Comparison of ENCODE assay signal across 9 cellular contexts in the genomic region with DNA sequence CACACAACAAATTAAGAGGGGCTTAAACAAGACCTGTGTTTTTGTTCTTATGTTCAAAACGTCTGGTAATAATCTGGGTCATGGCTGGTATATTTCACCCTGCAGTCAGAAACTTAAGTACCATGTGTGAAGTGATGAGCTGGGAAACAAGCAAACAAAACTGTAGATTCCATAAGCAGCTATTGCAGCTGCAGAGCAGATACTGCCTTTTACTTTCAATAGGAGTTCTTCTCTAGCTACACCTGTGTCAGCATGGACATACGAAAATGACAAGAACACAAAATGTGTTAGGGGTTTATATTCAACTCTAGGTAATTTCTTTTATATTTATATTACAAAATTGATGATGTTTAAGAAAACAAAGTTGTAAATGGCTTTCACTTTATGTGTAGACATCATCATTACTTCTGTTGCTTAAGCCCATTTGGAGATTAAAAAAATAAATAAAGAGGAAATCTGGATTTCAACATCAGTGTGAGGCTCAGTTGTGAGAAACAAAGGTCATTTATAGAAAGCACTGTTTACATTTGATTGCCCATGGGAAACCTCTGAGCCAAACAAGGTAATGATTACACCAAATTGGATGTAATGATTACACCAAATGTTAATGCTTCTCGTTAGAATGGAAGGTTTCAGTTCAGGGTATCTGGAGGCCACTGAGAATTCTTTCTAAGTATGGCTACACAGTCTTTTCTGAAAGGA.
DNase-seq lines count a peak whose midpoint lies in the region; ATAC-seq lines count a peak whose summit lies in the region.
"Had no signal": no experiment of that assay in that cellular context is flagged by ENCODE, and none has a peak within 500 bp of the region (broad histone marks: within the 10 kb centered on the region; RNA-seq: fewer than 3 reads in every experiment).

No MANE protein-coding gene starts in this region.

- H2AFZ ChIP-seq in mesenchymal stem cell (ENCODE audit: low read depth, low read length) = no peak overlapping the region

- H2AK5ac ChIP-seq in mesenchymal stem cell (ENCODE audit: low read length, severe bottlenecking) = no peak overlapping the region

- no peak overlapping the region for H2BK12ac ChIP-seq in mesenchymal stem cell (ENCODE audit: low read length in 2 of 2)

- H3K4me2 ChIP-seq in mesenchymal stem cell (ENCODE audit: low read length, poor library complexity, severe bottlenecking) = no peak overlapping the region

- H4K91ac ChIP-seq in mesenchymal stem cell (ENCODE audit: low read length) = no peak overlapping the region

- no peak overlapping the region for H3K14ac ChIP-seq in mesenchymal stem cell (ENCODE audit: low read length in 2 of 2)

- H2BK5ac ChIP-seq in mesenchymal stem cell (ENCODE audit: low read depth, low read length, poor library complexity, severe bottlenecking) = no peak overlapping the region

- no peak overlapping the region for H3K23ac ChIP-seq in mesenchymal stem cell (ENCODE audit: low read length in 2 of 2)

- no peaks in the 10 kb centered on the region for H3K9me3 ChIP-seq in mesenchymal stem cell (ENCODE audit: control insufficient read depth, low read length)

- no peak overlapping the region for H3K9ac ChIP-seq in mesenchymal stem cell (ENCODE audit: low read length)

- no peaks in the 10 kb centered on the region for H3K4me1 ChIP-seq in mesenchymal stem cell (ENCODE audit: control insufficient read depth, insufficient read depth, low read depth, low read length)

- 23% methylated on average over 2 of the region's 3 CpGs for WGBS in mesenchymal stem cell

- H3K79me1 ChIP-seq in mesenchymal stem cell (replicated peaks; ENCODE audit: low read length, poor library complexity, severe bottlenecking) = no peaks in the 10 kb centered on the region

- DNase-seq in Caki2 (ENCODE audit: low read depth) (peak; percentile 61), NCI-H69 (lab: John Stamatoyannopoulos, UW) (peak; percentile 82), AML-193 (lab: John Stamatoyannopoulos, UW) (no peak), NK-92 (lab: John Stamatoyannopoulos, UW; ENCODE audit: unreplicated experiment) (no peak), mesenchymal stem cell (no peak), inferior parietal cortex (ENCODE audit: extremely low spot score) (no peak)
- DNase-seq: effector memory CD4-positive, alpha-beta T cell had no signal

- H3K27me3 ChIP-seq in mesenchymal stem cell (ENCODE audit: control insufficient read depth in 1 of 2, insufficient read depth in 1 of 2, low read length in 2 of 2) = no peaks in the 10 kb centered on the region

- H3K4me3 ChIP-seq in mesenchymal stem cell (ENCODE audit: insufficient read depth in 1 of 2, low read depth in 1 of 2, low read length in 2 of 2) = no peak overlapping the region

- H2BK15ac ChIP-seq in mesenchymal stem cell (ENCODE audit: low read depth, poor library complexity, severe bottlenecking) = no peak overlapping the region

- H3K36me3 ChIP-seq in mesenchymal stem cell (ENCODE audit: control insufficient read depth in 1 of 2, insufficient read depth in 2 of 2, low read depth in 1 of 2, low read length in 2 of 2) = no peaks in the 10 kb centered on the region

- no peak overlapping the region for H3K4ac ChIP-seq in mesenchymal stem cell (ENCODE audit: low read depth in 1 of 2, low read length in 2 of 2)

- no peak overlapping the region for H3K18ac ChIP-seq in mesenchymal stem cell (ENCODE audit: low read depth in 1 of 2, low read length in 2 of 2)

- ATAC-seq in GM19452 (IDR thresholded peaks at IDR 0.05; ENCODE audit: unreplicated experiment) (peak; percentile 90), HG03060 (IDR thresholded peaks at IDR 0.05; ENCODE audit: low read depth, unreplicated experiment) (peak; percentile 85)

- no peak overlapping the region for H3K27ac ChIP-seq in mesenchymal stem cell (ENCODE audit: low read length, poor library complexity, severe bottlenecking)

- no peak overlapping the region for H2BK120ac ChIP-seq in mesenchymal stem cell (ENCODE audit: low read depth, low read length)

- no peak overlapping the region for H4K8ac ChIP-seq in mesenchymal stem cell (ENCODE audit: low read length)

- in situ Hi-C loops in Caki2 (cut with HindIII; ENCODE audit: low pct_unique_long_range_greater_than_20kb, low sequenced_read_pairs) = no loop called here

Comparison
In these comparisons a context has a peak if more than half of its experiments do, and no peak if none do; other contexts are left out.
1. DNase-seq: peak in Caki2 (single experiment) and NCI-H69 (single experiment); none in AML-193 (0 of 2), NK-92 (single experiment), mesenchymal stem cell (single experiment) and inferior parietal cortex (single experiment).